Comparison of ENCODE assay signal across 26 cellular contexts in the genomic region with DNA sequence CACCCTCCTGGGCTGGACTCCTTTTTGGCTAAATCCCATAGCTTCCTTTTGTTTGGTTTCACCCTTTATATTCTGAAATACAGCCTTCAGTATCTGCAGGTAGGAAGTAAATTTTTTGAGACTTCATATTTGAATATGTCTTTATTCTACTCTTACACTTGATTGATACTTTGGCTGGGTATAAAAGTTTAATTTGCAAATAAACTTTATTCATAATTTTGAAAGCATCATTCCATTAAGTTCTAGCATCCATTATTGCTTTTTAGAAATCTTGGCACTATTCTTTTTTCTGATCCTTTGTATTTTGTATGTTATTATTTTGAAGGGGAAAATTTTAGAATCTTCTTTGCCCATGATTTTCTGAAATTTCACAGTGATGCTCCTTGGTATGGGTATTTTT.
"Had no signal": no experiment of that assay in that cellular context is flagged by ENCODE, and none has a peak within 500 bp of the region (broad histone marks: within the 10 kb centered on the region; RNA-seq: fewer than 3 reads in every experiment).

No MANE protein-coding gene starts in this region.

- H3K36me3 ChIP-seq: ascending aorta, breast epithelium, cardiac muscle cell, colonic mucosa, gastrocnemius medialis, heart left ventricle had no signal

- H3K4me1 ChIP-seq: breast epithelium, colonic mucosa had no signal

- H3K27me3 ChIP-seq: ascending aorta, breast epithelium, cardiac muscle cell, colonic mucosa, foreskin keratinocyte, gastrocnemius medialis, heart left ventricle had no signal

- DNase-seq: activated CD4-positive, alpha-beta T cell treated with anti-CD3 and anti-CD28 coated beads for 36 hours; activated CD4-positive, alpha-beta T cell treated with anti-CD3 and anti-CD28 coated beads, Interleukin-2, amount 10 ng/mL, durations not matched to agents 7 days and 5 days; activated CD4-positive, alpha-beta T cell treated with anti-CD3 and anti-CD28 coated beads, Interleukin-2, amount 50 U/mL, for 48 hours; activated CD4-positive, CD25-positive, alpha-beta regulatory T cell; activated CD4-positive, CD25-positive, alpha-beta regulatory T cell treated with anti-CD3 and anti-CD28 coated beads, Interleukin-2, amount 50 U/mL, for 72 hours; activated CD8-positive, alpha-beta memory T cell treated with anti-CD3 and anti-CD28 coated beads for 24 hours; activated CD8-positive, alpha-beta T cell treated with anti-CD3 and anti-CD28 coated beads for 36 hours; activated gamma-delta T cell; activated naive CD4-positive, alpha-beta T cell; activated naive CD4-positive, alpha-beta T cell treated with anti-CD3 and anti-CD28 coated beads, Interleukin-2, amount 10 ng/mL, durations not matched to agents 7 days and 5 days; activated naive CD8-positive, alpha-beta T cell treated with anti-CD3 and anti-CD28 coated beads, Interleukin-2, amount 10 ng/mL, durations not matched to agents 7 days and 5 days; activated T-cell treated with anti-CD3 and anti-CD28 coated beads, Interleukin-2, amount 50 U/mL, for 48 hours; central memory CD4-positive, alpha-beta T cell; cerebellar nuclear complex; colonic mucosa; effector CD8-positive, alpha-beta T cell; foreskin keratinocyte; gastrocnemius medialis; glutamatergic neuron; heart left ventricle; T-helper 2 cell had no signal

- ATAC-seq: activated CD4-positive, alpha-beta T cell treated with anti-CD3 and anti-CD28 coated beads for 36 hours; activated CD8-positive, alpha-beta T cell treated with anti-CD3 and anti-CD28 coated beads for 36 hours; activated naive CD4-positive, alpha-beta T cell treated with anti-CD3 and anti-CD28 coated beads, Interleukin-2, amount 50 U/mL, for 72 hours; esophagus mucosa; foreskin keratinocyte; gastrocnemius medialis; heart left ventricle had no signal

- H3K27ac ChIP-seq: breast epithelium, cardiac muscle cell, colonic mucosa, foreskin keratinocyte, gastrocnemius medialis, heart left ventricle had no signal

- H3K9me3 ChIP-seq: colonic mucosa had no signal

- H3K4me3 ChIP-seq: ascending aorta, breast epithelium, cardiac muscle cell, colonic mucosa, gastrocnemius medialis, heart left ventricle had no signal
